ENCODE assay signal across 18 cellular contexts in the genomic region with DNA sequence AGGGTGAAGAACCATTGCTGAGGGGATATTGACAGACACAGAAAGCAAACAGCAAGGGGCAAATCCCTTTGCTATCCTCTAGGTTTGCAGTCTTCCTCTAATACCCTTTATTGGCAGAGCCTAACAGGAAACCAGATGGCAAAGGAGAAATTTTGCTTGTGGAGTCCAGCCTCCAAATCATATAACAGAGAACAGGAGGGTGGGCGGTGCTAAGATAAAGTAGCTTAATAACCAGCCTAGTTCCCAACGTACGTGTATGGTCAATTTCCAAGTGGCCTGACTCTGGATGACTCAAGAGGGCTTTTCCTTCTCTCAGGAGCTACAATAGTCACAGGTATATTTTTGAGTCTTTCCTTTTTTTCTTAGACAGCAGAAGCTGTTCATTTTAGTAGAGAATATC.
A peak's percentile ranks its signal among the peaks of the same experiment; 100 is the strongest.
DNase-seq lines count a peak whose midpoint lies in the region; FAIRE-seq and TF ChIP-seq lines count a peak whose summit lies in the region.
"Had no signal": no experiment of that assay in that cellular context is flagged by ENCODE, and none has a peak within 500 bp of the region (broad histone marks: within the 10 kb centered on the region; RNA-seq: fewer than 3 reads in every experiment).

No MANE protein-coding gene starts in this region.

- H3K9me3 ChIP-seq in small intestine (ENCODE audit: control insufficient read depth, low read depth): no peaks in the 10 kb centered on the region

- no peak overlapping the region for H3K4me3 Mint-ChIP-seq in glutamatergic neuron (ENCODE audit: unreplicated experiment)
- H3K4me3 Mint-ChIP-seq in activated T-helper 1 cell treated with anti-CD3 and anti-CD28 coated beads, Interleukin-12 subunit alpha, Interleukin-12 subunit beta, Interleukin-2, Interleukin-4 antibody, amounts not matched to agents 30 ng/mL and 10 ng/mL and 1 ng/mL, durations not matched to agents 14 hours and 24 hours and 36 hours: no peak overlapping the region
- H3K4me3 Mint-ChIP-seq: CD4-positive, CD25-positive, alpha-beta regulatory T cell had no signal

- TF ChIP-seq CTCF in fibroblast of pulmonary artery (IDR thresholded peaks at IDR 0.05; ENCODE audit: low read length, missing control alignments) (no peak), glutamatergic neuron (IDR thresholded peaks at IDR 0.05; ENCODE audit: partially characterized antibody, unreplicated experiment) (no peak)

- H3K4me1 Mint-ChIP-seq in glutamatergic neuron (ENCODE audit: low read depth, unreplicated experiment): peaks cover 4% of the 10 kb centered on the region
- no peaks in the 10 kb centered on the region for H3K4me1 Mint-ChIP-seq in activated T-helper 1 cell treated with anti-CD3 and anti-CD28 coated beads, Interleukin-12 subunit alpha, Interleukin-12 subunit beta, Interleukin-2, Interleukin-4 antibody, amounts not matched to agents 30 ng/mL and 10 ng/mL and 1 ng/mL, durations not matched to agents 14 hours and 24 hours and 36 hours (ENCODE audit: low read depth)

- no peaks in the 10 kb centered on the region for H3K4me1 ChIP-seq in small intestine (ENCODE audit: control insufficient read depth in 2 of 2, insufficient read depth in 1 of 2, low read depth in 1 of 2, low read length in 1 of 2)

- H3K36me3 Mint-ChIP-seq in glutamatergic neuron (ENCODE audit: unreplicated experiment): no peaks in the 10 kb centered on the region
- no peaks in the 10 kb centered on the region for H3K36me3 Mint-ChIP-seq in activated T-helper 1 cell treated with anti-CD3 and anti-CD28 coated beads, Interleukin-12 subunit alpha, Interleukin-12 subunit beta, Interleukin-2, Interleukin-4 antibody, amounts not matched to agents 30 ng/mL and 10 ng/mL and 1 ng/mL, durations not matched to agents 14 hours and 24 hours and 36 hours (ENCODE audit: low read depth)
- H3K36me3 Mint-ChIP-seq: CD4-positive, CD25-positive, alpha-beta regulatory T cell had no signal

- H3K36me3 ChIP-seq in small intestine (ENCODE audit: control insufficient read depth in 2 of 2, insufficient read depth in 2 of 2, low read length in 2 of 2): no peaks in the 10 kb centered on the region

- no peaks in the 10 kb centered on the region for H3K27me3 ChIP-seq in small intestine (ENCODE audit: control insufficient read depth in 2 of 2, insufficient read depth in 2 of 2, low read length in 2 of 2)

- FAIRE-seq in small intestine (lab: Jason Lieb, UNC): no peak
- FAIRE-seq: HepG2 had no signal

- DNase-seq in DMS 273 treated with DMSO at 0.1 percent for 48 hours (lab: John Stamatoyannopoulos, UW) (peak; percentile 39), NCI-H524 treated with DMSO at 0.1 percent for 48 hours (lab: John Stamatoyannopoulos, UW) (peak; percentile 93), fibroblast of pulmonary artery (ENCODE audit: low read depth) (peak; percentile 20), small intestine (peak; percentile 35), glutamatergic neuron (no peak), superior temporal gyrus (ENCODE audit: extremely low spot score) (no peak), occipital lobe (lab: John Stamatoyannopoulos, UW) (no peak)
- DNase-seq in activated T-helper 1 cell treated with anti-CD3 and anti-CD28 coated beads, Interleukin-12 subunit alpha, Interleukin-12 subunit beta, Interleukin-2, Interleukin-4 antibody, amounts not matched to agents 30 ng/mL and 10 ng/mL and 1 ng/mL, durations not matched to agents 14 hours and 24 hours and 36 hours (ENCODE audit: low spot score): no peak
- DNase-seq: AML-193; CD4-positive, CD25-positive, alpha-beta regulatory T cell; DND-41; GF-D8; H7; NCI-H1105 treated with DMSO at 0.1 percent for 48 hours; NCI-H187 treated with DMSO at 0.1 percent for 48 hours; NCI-H526 had no signal

- H3K27ac Mint-ChIP-seq in glutamatergic neuron (ENCODE audit: unreplicated experiment): no peak overlapping the region
- no peak overlapping the region for H3K27ac Mint-ChIP-seq in activated T-helper 1 cell treated with anti-CD3 and anti-CD28 coated beads, Interleukin-12 subunit alpha, Interleukin-12 subunit beta, Interleukin-2, Interleukin-4 antibody, amounts not matched to agents 30 ng/mL and 10 ng/mL and 1 ng/mL, durations not matched to agents 14 hours and 24 hours and 36 hours
- H3K27ac Mint-ChIP-seq: CD4-positive, CD25-positive, alpha-beta regulatory T cell had no signal

- H3K27me3 Mint-ChIP-seq in glutamatergic neuron (ENCODE audit: unreplicated experiment): no peaks in the 10 kb centered on the region
- H3K27me3 Mint-ChIP-seq in activated T-helper 1 cell treated with anti-CD3 and anti-CD28 coated beads, Interleukin-12 subunit alpha, Interleukin-12 subunit beta, Interleukin-2, Interleukin-4 antibody, amounts not matched to agents 30 ng/mL and 10 ng/mL and 1 ng/mL, durations not matched to agents 14 hours and 24 hours and 36 hours (ENCODE audit: insufficient read depth): no peaks in the 10 kb centered on the region
- H3K27me3 Mint-ChIP-seq: CD4-positive, CD25-positive, alpha-beta regulatory T cell had no signal

- H3K4me3 ChIP-seq in fibroblast of pulmonary artery (replicated peaks; ENCODE audit: low read depth, low read length): no peak overlapping the region
- H3K4me3 ChIP-seq in small intestine (ENCODE audit: low read depth in 1 of 2, low read length in 2 of 2): no peak overlapping the region

- 57 to 65% (median 60%) methylated on average over 3 of the region's 3 CpGs for WGBS in small intestine, 3 donors

- H3K27ac ChIP-seq in small intestine (ENCODE audit: low read depth in 1 of 2, low read length in 1 of 2): peak overlapping the region in 1 of 2 donors; percentile 14
- H3K27ac ChIP-seq: RWPE1 had no signal

- no peaks in the 10 kb centered on the region for H3K9me3 Mint-ChIP-seq in glutamatergic neuron (ENCODE audit: unreplicated experiment)
- H3K9me3 Mint-ChIP-seq in activated T-helper 1 cell treated with anti-CD3 and anti-CD28 coated beads, Interleukin-12 subunit alpha, Interleukin-12 subunit beta, Interleukin-2, Interleukin-4 antibody, amounts not matched to agents 30 ng/mL and 10 ng/mL and 1 ng/mL, durations not matched to agents 14 hours and 24 hours and 36 hours: no peaks in the 10 kb centered on the region

- intact Hi-C loops in activated T-helper 1 cell treated with anti-CD3 and anti-CD28 coated beads, Interleukin-12 subunit alpha, Interleukin-12 subunit beta, Interleukin-2, Interleukin-4 antibody, amounts not matched to agents 30 ng/mL and 10 ng/mL and 1 ng/mL, durations not matched to agents 14 hours and 24 hours and 36 hours (cut with micrococcal nuclease): no loop called here

Comparison
In these comparisons a context has a peak if more than half of its experiments do, and no peak if none do; other contexts are left out.
1. DNase-seq: peak in DMS 273 treated with DMSO at 0.1 percent for 48 hours (single experiment), NCI-H524 treated with DMSO at 0.1 percent for 48 hours (single experiment), fibroblast of pulmonary artery (single experiment) and small intestine (single experiment); none in glutamatergic neuron (single experiment), superior temporal gyrus (single experiment), occipital lobe (single experiment) and activated T-helper 1 cell treated with anti-CD3 and anti-CD28 coated beads, Interleukin-12 subunit alpha, Interleukin-12 subunit beta, Interleukin-2, Interleukin-4 antibody, amounts not matched to agents 30 ng/mL and 10 ng/mL and 1 ng/mL, durations not matched to agents 14 hours and 24 hours and 36 hours (single experiment).